Comparison of ENCODE assay signal across 20 cellular contexts in the genomic region with DNA sequence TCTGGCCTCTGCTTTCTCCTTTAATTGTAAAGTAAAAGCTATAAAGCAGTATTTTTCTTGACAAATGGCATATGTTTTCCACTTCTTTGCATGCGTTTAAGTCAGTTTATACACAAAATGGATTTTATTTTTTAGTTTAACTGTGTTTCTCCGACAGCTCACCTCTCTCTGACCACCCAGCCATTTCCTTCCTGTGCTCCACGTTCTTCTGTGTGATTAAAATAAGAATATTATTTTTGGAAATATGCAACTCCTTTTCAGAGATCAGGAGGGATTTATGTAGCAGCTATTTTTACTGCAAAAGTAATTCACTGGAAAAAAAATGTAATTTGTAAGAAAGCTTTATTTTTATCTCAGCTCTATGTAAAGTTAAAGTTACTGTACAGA. TPM values are rescaled to one million over a fixed set of nuclear protein-coding genes. Genes with fewer than 3 reads are reported as not detected.
DNase-seq lines count a peak whose midpoint lies in the region; ATAC-seq and TF ChIP-seq lines count a peak whose summit lies in the region.
"Had no signal": no experiment of that assay in that cellular context is flagged by ENCODE, and none has a peak within 500 bp of the region (broad histone marks: within the 10 kb centered on the region; RNA-seq: fewer than 3 reads in every experiment).

No MANE protein-coding gene starts in this region.

- peaks cover 54% of the 10 kb centered on the region for H3K36me3 Mint-ChIP-seq in activated CD4-positive, alpha-beta T cell treated with anti-CD3 and anti-CD28 coated beads, Interleukin-2, amount 10 ng/mL, durations not matched to agents 7 days and 5 days (ENCODE audit: low read depth)

- intact Hi-C loops in Panc1 (cut with micrococcal nuclease; ENCODE audit: unreplicated experiment) (loop anchor here (5.0 kb wide), 1 partner anchor 314 kb away; no protein-coding TSS in a partner anchor), thyroid gland (cut with DNase I) (no loop called here)

- no TSS peak for BruUV-seq in Panc1 (replicated peaks; lab: Mats Ljungman, UMichigan)

- peaks cover 22% of the 10 kb centered on the region for H3K36me3 ChIP-seq in Panc1 (ENCODE audit: control insufficient read depth, insufficient read depth, low read length)
- peaks cover 36 to 43% of the 10 kb centered on the region in 2 donors for H3K36me3 ChIP-seq in lung (ENCODE audit: control insufficient read depth in 2 of 2, insufficient read depth in 2 of 2, low read length in 2 of 2)
- H3K36me3 ChIP-seq in thyroid gland: peaks cover 43 to 51% of the 10 kb centered on the region in 2 donors

- DNase-seq in Panc1 (ENCODE audit: low read depth, low spot score) (no peak), dermis blood vessel endothelial cell (peak; percentile 33), lung (ENCODE audit: low spot score) (no peak), thyroid gland (no peak), cortex of kidney (lab: John Stamatoyannopoulos, UW) (no peak)
- DNase-seq in activated CD4-positive, alpha-beta T cell treated with anti-CD3 and anti-CD28 coated beads, Interleukin-2, amount 10 ng/mL, durations not matched to agents 7 days and 5 days: no peak
- DNase-seq: activated CD8-positive, alpha-beta memory T cell treated with anti-CD3 and anti-CD28 coated beads, Interleukin-2, amount 50 U/mL, for 4 hours; activated naive CD4-positive, alpha-beta T cell treated with anti-CD3 and anti-CD28 coated beads, Interleukin-2, amount 10 ng/mL, durations not matched to agents 7 days and 5 days; BE2C; DMS153; naive B cell; NCI-H1930; NCI-H748 treated with DMSO at 0.1 percent for 48 hours; stimulated activated CD4-positive, alpha-beta T cell treated with anti-CD3 and anti-CD28 coated beads, Interleukin-1b, Interleukin-23, amount 100 ng/mL, for 48 hours; T-helper 1 cell had no signal

- H3K27ac ChIP-seq in Panc1 (ENCODE audit: low read length) (peak overlapping the region; percentile 66; the same call in 1 of the 2 replicates), lung (ENCODE audit: low read depth in 1 of 2, low read length in 1 of 2) (peak overlapping the region; percentile 33 to 86), thyroid gland (peak overlapping the region in 2 of 3 donors; percentile 39 to 99)

- H3K27ac Mint-ChIP-seq in activated CD4-positive, alpha-beta T cell treated with anti-CD3 and anti-CD28 coated beads, Interleukin-2, amount 10 ng/mL, durations not matched to agents 7 days and 5 days: no peak overlapping the region
- H3K27ac Mint-ChIP-seq: activated naive CD4-positive, alpha-beta T cell treated with anti-CD3 and anti-CD28 coated beads, Interleukin-2, amount 10 ng/mL, durations not matched to agents 7 days and 5 days; naive B cell; progenitor cell of endocrine pancreas; type B pancreatic cell had no signal

- no peak overlapping the region for H3K4me3 Mint-ChIP-seq in activated CD4-positive, alpha-beta T cell treated with anti-CD3 and anti-CD28 coated beads, Interleukin-2, amount 10 ng/mL, durations not matched to agents 7 days and 5 days
- H3K4me3 Mint-ChIP-seq: activated naive CD4-positive, alpha-beta T cell treated with anti-CD3 and anti-CD28 coated beads, Interleukin-2, amount 10 ng/mL, durations not matched to agents 7 days and 5 days; brain; naive B cell; type B pancreatic cell had no signal

- H3K9me3 ChIP-seq in Panc1 (ENCODE audit: control insufficient read depth, insufficient read depth, low read depth, low read length) (no peaks in the 10 kb centered on the region), lung (ENCODE audit: control insufficient read depth in 2 of 2, insufficient read depth in 1 of 2, low read length in 1 of 2) (peaks cover 0 to 4% of the 10 kb centered on the region in 2 donors), thyroid gland (no peaks in the 10 kb centered on the region)
- H3K9me3 ChIP-seq: BE2C had no signal

- POLR2A ChIA-PET in Panc1 (lab: Charles Lee): no interaction called here
- POLR2A ChIA-PET in activated CD4-positive, alpha-beta T cell treated with anti-CD3 and anti-CD28 coated beads, Interleukin-2, amount 10 ng/mL, durations not matched to agents 7 days and 5 days (lab: Charles Lee): no interaction called here

- H3K4me1 Mint-ChIP-seq in activated CD4-positive, alpha-beta T cell treated with anti-CD3 and anti-CD28 coated beads, Interleukin-2, amount 10 ng/mL, durations not matched to agents 7 days and 5 days: no peaks in the 10 kb centered on the region
- H3K4me1 Mint-ChIP-seq: activated naive CD4-positive, alpha-beta T cell treated with anti-CD3 and anti-CD28 coated beads, Interleukin-2, amount 10 ng/mL, durations not matched to agents 7 days and 5 days; brain; naive B cell had no signal

- TF ChIP-seq POLR2A in thyroid gland (IDR thresholded peaks at IDR 0.05): no peak

- H3K27me3 ChIP-seq in Panc1 (ENCODE audit: control insufficient read depth, insufficient read depth, low read length) (no peaks in the 10 kb centered on the region), lung (ENCODE audit: control insufficient read depth, insufficient read depth) (no peaks in the 10 kb centered on the region), thyroid gland (no peaks in the 10 kb centered on the region)
- H3K27me3 ChIP-seq: BE2C had no signal

- peaks cover 46% of the 10 kb centered on the region for H3K4me1 ChIP-seq in Panc1 (ENCODE audit: control insufficient read depth, insufficient read depth, low read length)
- peaks cover 3 to 20% of the 10 kb centered on the region in 2 donors for H3K4me1 ChIP-seq in lung (ENCODE audit: control insufficient read depth in 2 of 2, insufficient read depth in 2 of 2, low read length in 2 of 2)
- H3K4me1 ChIP-seq in thyroid gland: peaks cover 37 to 44% of the 10 kb centered on the region in 2 donors
- H3K4me1 ChIP-seq: BE2C had no signal

- peaks cover 7% of the 10 kb centered on the region for H3K9me3 Mint-ChIP-seq in activated CD4-positive, alpha-beta T cell treated with anti-CD3 and anti-CD28 coated beads, Interleukin-2, amount 10 ng/mL, durations not matched to agents 7 days and 5 days
- H3K9me3 Mint-ChIP-seq: activated naive CD4-positive, alpha-beta T cell treated with anti-CD3 and anti-CD28 coated beads, Interleukin-2, amount 10 ng/mL, durations not matched to agents 7 days and 5 days; type B pancreatic cell had no signal

- TF ChIP-seq CTCF in Panc1 (IDR thresholded peaks at IDR 0.05): no peak
- no peak for TF ChIP-seq CTCF in lung (IDR thresholded peaks at IDR 0.05; ENCODE audit: control extremely low read depth, extremely low read depth)
- TF ChIP-seq CTCF in thyroid gland (IDR thresholded peaks at IDR 0.05): no peak

- CTCF ChIA-PET in Panc1 (lab: Charles Lee): no interaction called here
- CTCF ChIA-PET in activated CD4-positive, alpha-beta T cell treated with anti-CD3 and anti-CD28 coated beads, Interleukin-2, amount 10 ng/mL, durations not matched to agents 7 days and 5 days (lab: Charles Lee): interaction anchor here (1.5 kb wide), 1 partner anchor 15 kb away, joined by 3 read pairs; no protein-coding TSS in a partner anchor

- no peak overlapping the region for H3K4me3 ChIP-seq in Panc1 (ENCODE audit: low read depth in 2 of 2, low read length in 2 of 2)
- no peak overlapping the region for H3K4me3 ChIP-seq in lung
- no peak overlapping the region for H3K4me3 ChIP-seq in thyroid gland (replicated peaks in 1 of 3)

- 35 to 42% methylated on average over 3 of the region's 3 CpGs for WGBS in lung, 2 donors
- WGBS in thyroid gland, 2 donors: 74 to 77% methylated on average over 3 of the region's 3 CpGs

- ATAC-seq in Panc1 (no peak), lung (ENCODE audit: insufficient read depth, low FRiP score) (no peak), GM21737 (IDR thresholded peaks at IDR 0.05; ENCODE audit: unreplicated experiment) (no peak)
- ATAC-seq: activated CD4-positive, CD25-positive, alpha-beta regulatory T cell treated with anti-CD3 and anti-CD28 coated beads, Interleukin-2, amount 50 U/mL, for 24 hours had no signal

- no peaks in the 10 kb centered on the region for H3K27me3 Mint-ChIP-seq in activated CD4-positive, alpha-beta T cell treated with anti-CD3 and anti-CD28 coated beads, Interleukin-2, amount 10 ng/mL, durations not matched to agents 7 days and 5 days
- H3K27me3 Mint-ChIP-seq: activated naive CD4-positive, alpha-beta T cell treated with anti-CD3 and anti-CD28 coated beads, Interleukin-2, amount 10 ng/mL, durations not matched to agents 7 days and 5 days; brain; naive B cell; progenitor cell of endocrine pancreas; type B pancreatic cell had no signal

- in situ Hi-C loops in Panc1 (cut with HindIII; ENCODE audit: low pct_unique_long_range_greater_than_20kb, low sequenced_read_pairs): no loop called here

RNA-seq across cellular contexts. Expression of a gene that starts 18.0 kb away (rescaled TPM):
- 132 TPM for total RNA-seq in Panc1 (2021; ENCODE audit: unreplicated experiment)
- polyA plus RNA-seq in Panc1 (2012; ENCODE audit: insufficient read length): 62.0 TPM
- total RNA-seq in dermis blood vessel endothelial cell: 26.2 and 30.1 TPM in 2 replicates
- 100 to 1,000 TPM; 149 to 186 TPM for total RNA-seq in lung
- polyA plus RNA-seq in lung: 100 to 1,000 TPM in 1 of 2 donors, 10 to 100 TPM in 1; 64.7 to 167 TPM
- total RNA-seq in thyroid gland: 10 to 100 TPM; 36.6 to 92.2 (median 56.3) TPM
- 10 to 100 TPM; 15.2 to 19.7 TPM for total RNA-seq in activated CD4-positive, alpha-beta T cell treated with anti-CD3 and anti-CD28 coated beads, Interleukin-2, amount 10 ng/mL, durations not matched to agents 7 days and 5 days
